In genomic region chr16:52561910-52562741, GRCh38 we compare ENCODE assay signal across 18 cellular contexts. TPM values are rescaled to one million over a fixed set of nuclear protein-coding genes. Genes with fewer than 3 reads are reported as not detected.
A peak's percentile ranks its signal among the peaks of the same experiment; 100 is the strongest.
DNase-seq lines count a peak whose midpoint lies in the region; ATAC-seq and TF ChIP-seq lines count a peak whose summit lies in the region.
"Had no signal": no experiment of that assay in that cellular context is flagged by ENCODE, and none has a peak within 500 bp of the region (broad histone marks: within the 10 kb centered on the region; RNA-seq: fewer than 3 reads in every experiment).

No MANE protein-coding gene starts in this region.

- H3K4me1 Mint-ChIP-seq in WTC11 = peaks cover 39% of the 10 kb centered on the region
- no peaks in the 10 kb centered on the region for H3K4me1 Mint-ChIP-seq in effector memory CD8-positive, alpha-beta T cell (ENCODE audit: low read depth in 2 of 2)
- H3K4me1 Mint-ChIP-seq: B cell; central memory CD8-positive, alpha-beta T cell had no signal

- peaks cover 10% of the 10 kb centered on the region for H3K9me3 Mint-ChIP-seq in WTC11
- H3K9me3 Mint-ChIP-seq in effector memory CD8-positive, alpha-beta T cell = peaks cover 6 to 8% of the 10 kb centered on the region in 2 donors

- H3K27ac ChIP-seq in osteoblast (ENCODE audit: low read depth, low read length) = no peak overlapping the region

- no peaks in the 10 kb centered on the region for H3K27me3 ChIP-seq in osteoblast (ENCODE audit: insufficient read depth, low read length)

- POLR2A ChIA-PET in WTC11 (lab: Charles Lee) = no interaction called here

- peaks cover 4% of the 10 kb centered on the region; the same call in 1 of the 2 replicates for H3K36me3 Mint-ChIP-seq in WTC11
- no peaks in the 10 kb centered on the region for H3K36me3 Mint-ChIP-seq in effector memory CD8-positive, alpha-beta T cell (ENCODE audit: insufficient read depth)

- no peak overlapping the region for H3K4me2 ChIP-seq in osteoblast (ENCODE audit: insufficient read depth, low read length)

- no peaks in the 10 kb centered on the region for H4K20me1 ChIP-seq in osteoblast (ENCODE audit: insufficient read depth, low read length)

- no peak overlapping the region for H3K4me3 ChIP-seq in osteoblast (ENCODE audit: insufficient read depth, low read length)

- ATAC-seq in WTC11 (peak; percentile 60), GM21737 (IDR thresholded peaks at IDR 0.05; ENCODE audit: unreplicated experiment) (no peak)
- no peak for ATAC-seq in effector memory CD8-positive, alpha-beta T cell (replicated peaks)
- no peak for ATAC-seq in activated CD4-positive, CD25-positive, alpha-beta regulatory T cell treated with anti-CD3 and anti-CD28 coated beads, Interleukin-2, amount 50 U/mL, for 24 hours

- CTCF ChIA-PET in WTC11 (lab: Charles Lee) = interaction anchor here (0.6 to 2.7 kb wide), 4 partner anchors 14 to 351 kb away, joined by 3 to 10 read pairs (median 4); no protein-coding TSS in a partner anchor

- peak overlapping the region; percentile 52; the same call in 1 of the 2 replicates for H3K27ac Mint-ChIP-seq in WTC11
- no peak overlapping the region for H3K27ac Mint-ChIP-seq in effector memory CD8-positive, alpha-beta T cell
- H3K27ac Mint-ChIP-seq: B cell had no signal

- DNase-seq in DMS79 treated with DMSO at 0.1 percent for 48 hours (lab: John Stamatoyannopoulos, UW) (peak; percentile 69), NCI-H2107 (lab: John Stamatoyannopoulos, UW) (peak; percentile 37), WTC11 (ENCODE audit: low spot score) (no peak), osteoblast (ENCODE audit: insufficient read length, low spot score, missing footprints) (peak; percentile 42), NCI-H1048 (lab: John Stamatoyannopoulos, UW) (no peak)
- DNase-seq in effector memory CD8-positive, alpha-beta T cell = no peak
- DNase-seq: activated CD4-positive, alpha-beta T cell treated with anti-CD3 and anti-CD28 coated beads, Interleukin-2, amount 50 U/mL, for 1 hour; activated T-cell treated with anti-CD3 and anti-CD28 coated beads, Interleukin-2, amount 50 U/mL, for 48 hours; NCI-H524 treated with DMSO at 0.1 percent for 48 hours; posterior cingulate gyrus; stimulated activated CD4-positive, alpha-beta T cell treated with anti-CD3 and anti-CD28 coated beads, Interleukin-12 subunit alpha, Interleukin-12 subunit beta, amount 100 ng/mL, for 4 hours; T-helper 2 cell had no signal

- H3K79me2 ChIP-seq in osteoblast (ENCODE audit: insufficient read depth, low read length) = no peaks in the 10 kb centered on the region

- no peaks in the 10 kb centered on the region for H3K4me1 ChIP-seq in osteoblast (ENCODE audit: insufficient read depth, low read length)

- TF ChIP-seq CTCF in WTC11 (IDR thresholded peaks at IDR 0.05) = no peak
- TF ChIP-seq CTCF in osteoblast (IDR thresholded peaks at IDR 0.05; ENCODE audit: extremely low read depth, low read depth, low read length) = no peak

- H3K36me3 ChIP-seq in osteoblast (ENCODE audit: insufficient read depth, low read length) = no peaks in the 10 kb centered on the region

- no peak overlapping the region for H2AFZ ChIP-seq in osteoblast (ENCODE audit: low read length)

- H3K27me3 Mint-ChIP-seq in WTC11 (ENCODE audit: low read depth) = peaks cover 2% of the 10 kb centered on the region; the same call in 1 of the 2 replicates
- H3K27me3 Mint-ChIP-seq in effector memory CD8-positive, alpha-beta T cell = peaks cover 0 to 4% of the 10 kb centered on the region in 2 donors
- H3K27me3 Mint-ChIP-seq: B cell; central memory CD8-positive, alpha-beta T cell had no signal

- H3K4me3 Mint-ChIP-seq in WTC11 = no peak overlapping the region
- H3K4me3 Mint-ChIP-seq in effector memory CD8-positive, alpha-beta T cell = no peak overlapping the region
- H3K4me3 Mint-ChIP-seq: B cell; central memory CD8-positive, alpha-beta T cell had no signal

- no peaks in the 10 kb centered on the region for H3K9me3 ChIP-seq in osteoblast (ENCODE audit: low read depth, low read length)

TF ChIP-seq in WTC11, 78 proteins besides CTCF, POLR2A, EP300 and RAD21:
- TF ChIP-seq GABPB1 (CRISPR knock-in tag; IDR thresholded peaks at IDR 0.05) = peak; percentile 77
- no peak for TF ChIP-seq OVOL2 (CRISPR knock-in tag; IDR thresholded peaks at IDR 0.05; ENCODE audit: borderline replicate concordance)
TF ChIP-seq in WTC11: peak in this region for 1.

RNA-seq across cellular contexts. Expression of gene TOX3, which starts 15.2 kb away (rescaled TPM):
- total RNA-seq in WTC11 (2021) = 17.6 to 20.2 TPM (median 19.3 TPM) in 3 replicates
- total RNA-seq in osteoblast = not detected in 2 replicates
- total RNA-seq: B cell, endothelial cell of umbilical vein, M059J had no signal

Comparison
In these comparisons a context has a peak if more than half of its experiments do, and no peak if none do; other contexts are left out.
1. DNase-seq: peak in DMS79 treated with DMSO at 0.1 percent for 48 hours (single experiment), NCI-H2107 (single experiment) and osteoblast (single experiment); none in WTC11 (single experiment), effector memory CD8-positive, alpha-beta T cell (0 of 3) and NCI-H1048 (single experiment).
2. RNA of gene TOX3, which starts 15.2 kb away (total RNA-seq): 17.6 to 20.2 TPM in WTC11; not detected in osteoblast; every median in the first group is over 10 times any median in the second.